In the genomic region with DNA sequence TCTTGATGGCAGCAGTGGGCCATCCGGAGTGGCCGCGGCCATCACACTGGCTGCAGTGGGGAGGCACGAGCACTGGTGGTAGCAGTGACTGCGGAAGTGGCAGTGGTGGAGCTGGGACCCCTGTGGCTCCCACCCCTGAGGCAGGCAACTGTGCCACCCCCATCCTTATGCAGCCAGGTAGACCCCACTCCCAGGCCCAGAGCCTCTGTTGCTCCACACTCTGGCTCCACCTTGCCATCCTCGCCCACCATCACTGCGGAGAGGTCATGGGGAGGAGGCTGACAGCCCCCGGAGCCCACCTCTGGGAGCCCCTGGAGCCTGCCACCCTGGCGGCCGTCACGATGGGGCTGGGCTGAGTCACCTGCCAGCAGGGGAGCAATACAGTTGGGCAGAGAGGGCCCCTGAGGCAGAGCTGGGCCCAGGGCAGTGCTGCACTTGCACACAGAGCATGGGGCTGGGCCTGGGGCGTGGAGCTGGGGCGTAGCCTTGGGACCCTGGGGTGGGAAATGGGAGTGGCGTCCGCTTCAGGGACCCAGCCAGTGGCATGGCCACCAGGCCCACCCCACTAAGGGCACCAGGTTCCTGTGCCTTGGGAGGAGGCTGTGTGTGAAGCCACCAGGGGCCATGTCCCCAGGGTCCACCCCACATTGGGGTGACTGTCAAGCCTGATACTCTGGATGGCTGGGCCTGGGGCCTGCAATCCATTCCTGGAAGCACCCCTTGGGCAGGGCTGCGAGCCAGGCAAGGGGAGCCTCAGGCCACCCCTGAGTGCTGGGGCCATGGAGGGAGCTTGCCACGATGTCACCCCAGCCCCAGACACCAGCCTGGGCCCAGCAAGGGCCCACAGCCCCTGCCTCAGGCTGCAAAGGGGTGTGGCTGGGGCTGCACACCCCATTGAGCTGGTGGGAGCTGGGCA, we compare ENCODE assay signal across 16 cellular contexts. TPM values are rescaled to one million over a fixed set of nuclear protein-coding genes. Genes with fewer than 3 reads are reported as not detected.
A peak's percentile ranks its signal among the peaks of the same experiment; 100 is the strongest.
DNase-seq lines count a peak whose midpoint lies in the region; ATAC-seq and TF ChIP-seq lines count a peak whose summit lies in the region.
"Had no signal": no experiment of that assay in that cellular context is flagged by ENCODE, and none has a peak within 500 bp of the region (broad histone marks: within the 10 kb centered on the region; RNA-seq: fewer than 3 reads in every experiment).

No MANE protein-coding gene starts in this region.

- WGBS in suprapubic skin, result 84% methylated on average over 5 of the region's 17 CpGs

- TF ChIP-seq CTCF in RWPE2 (IDR thresholded peaks at IDR 0.05; ENCODE audit: poor library complexity, severe bottlenecking) (no peak), foreskin keratinocyte (conservative IDR thresholded peaks at IDR 0.05) (no peak), suprapubic skin (IDR thresholded peaks at IDR 0.05) (no peak)

- no peak overlapping the region for H3K4me3 Mint-ChIP-seq in naive thymus-derived CD4-positive, alpha-beta T cell
- no peak overlapping the region for H3K4me3 Mint-ChIP-seq in T-helper 2 cell treated with Interferon-gamma antibody and Interleukin-4, amounts not matched to agents 5 μg/mL and 100 μg/mL, for 36 hours
- H3K4me3 Mint-ChIP-seq: H9 had no signal

- H3K4me1 ChIP-seq in RWPE2 (ENCODE audit: insufficient read depth, poor library complexity, severe bottlenecking) (no peaks in the 10 kb centered on the region), foreskin keratinocyte (no peaks in the 10 kb centered on the region), suprapubic skin (peaks cover 24% of the 10 kb centered on the region)
- H3K4me1 ChIP-seq in naive thymus-derived CD4-positive, alpha-beta T cell (ENCODE audit: control insufficient read depth in 2 of 2, insufficient read depth in 2 of 2, low read length in 2 of 2), result no peaks in the 10 kb centered on the region
- H3K4me1 ChIP-seq: SJSA1 had no signal

- TF ChIP-seq EP300 in suprapubic skin (IDR thresholded peaks at IDR 0.05), result no peak

- H3K4me3 ChIP-seq in RWPE2 (ENCODE audit: severe bottlenecking) (no peak overlapping the region), suprapubic skin (no peak overlapping the region)
- H3K4me3 ChIP-seq in naive thymus-derived CD4-positive, alpha-beta T cell (ENCODE audit: low read length), result no peak overlapping the region
- H3K4me3 ChIP-seq: K562, SJSA1 had no signal

- H3K27me3 Mint-ChIP-seq in naive thymus-derived CD4-positive, alpha-beta T cell, result peaks cover 4 to 22% (median 9%) of the 10 kb centered on the region in 5 donors
- H3K27me3 Mint-ChIP-seq in T-helper 2 cell treated with Interferon-gamma antibody and Interleukin-4, amounts not matched to agents 5 μg/mL and 100 μg/mL, for 36 hours (ENCODE audit: low read depth), result no peaks in the 10 kb centered on the region

- ATAC-seq in RWPE2 (ENCODE audit: low read depth) (no peak), foreskin keratinocyte (peak; percentile 14)
- peak; percentile 20 for ATAC-seq in naive thymus-derived CD4-positive, alpha-beta T cell
- ATAC-seq: K562 had no signal

- CTCF ChIA-PET in naive thymus-derived CD4-positive, alpha-beta T cell (lab: Charles Lee), result no interaction called here

- H3K27ac ChIP-seq in RWPE2 (ENCODE audit: poor library complexity, severe bottlenecking) (no peak overlapping the region), foreskin keratinocyte (no peak overlapping the region), suprapubic skin (no peak overlapping the region)
- no peak overlapping the region for H3K27ac ChIP-seq in naive thymus-derived CD4-positive, alpha-beta T cell (ENCODE audit: low read depth, low read length)
- H3K27ac ChIP-seq: SJSA1 had no signal

- POLR2A ChIA-PET in naive thymus-derived CD4-positive, alpha-beta T cell (lab: Charles Lee), result no interaction called here

- no peaks in the 10 kb centered on the region for H3K9me3 Mint-ChIP-seq in naive thymus-derived CD4-positive, alpha-beta T cell
- no peaks in the 10 kb centered on the region for H3K9me3 Mint-ChIP-seq in T-helper 2 cell treated with Interferon-gamma antibody and Interleukin-4, amounts not matched to agents 5 μg/mL and 100 μg/mL, for 36 hours
- H3K9me3 Mint-ChIP-seq: H9 had no signal

- H3K27me3 ChIP-seq in RWPE2 (ENCODE audit: insufficient read depth, poor library complexity, severe bottlenecking) (no peaks in the 10 kb centered on the region), foreskin keratinocyte (peaks cover 46% of the 10 kb centered on the region), suprapubic skin (no peaks in the 10 kb centered on the region)
- peaks cover 0 to 3% of the 10 kb centered on the region in 2 donors for H3K27me3 ChIP-seq in naive thymus-derived CD4-positive, alpha-beta T cell (ENCODE audit: control insufficient read depth in 2 of 2, insufficient read depth in 2 of 2, low read length in 2 of 2)
- H3K27me3 ChIP-seq: SJSA1 had no signal

- H3K36me3 ChIP-seq in RWPE2 (ENCODE audit: low read depth), result no peaks in the 10 kb centered on the region
- H3K36me3 ChIP-seq in naive thymus-derived CD4-positive, alpha-beta T cell (ENCODE audit: control insufficient read depth in 2 of 3, insufficient read depth in 3 of 3, low read length in 3 of 3), result no peaks in the 10 kb centered on the region
- no peaks in the 10 kb centered on the region for H3K36me3 ChIP-seq in suprapubic skin
- H3K36me3 ChIP-seq: SJSA1 had no signal

- H3K4me1 Mint-ChIP-seq in naive thymus-derived CD4-positive, alpha-beta T cell, result no peaks in the 10 kb centered on the region
- no peaks in the 10 kb centered on the region for H3K4me1 Mint-ChIP-seq in T-helper 2 cell treated with Interferon-gamma antibody and Interleukin-4, amounts not matched to agents 5 μg/mL and 100 μg/mL, for 36 hours (ENCODE audit: low read depth)

- no peaks in the 10 kb centered on the region for H3K9me3 ChIP-seq in RWPE2 (ENCODE audit: severe bottlenecking)
- H3K9me3 ChIP-seq in naive thymus-derived CD4-positive, alpha-beta T cell (ENCODE audit: control insufficient read depth in 2 of 3, low read length in 3 of 3), result no peaks in the 10 kb centered on the region
- no peaks in the 10 kb centered on the region for H3K9me3 ChIP-seq in suprapubic skin
- H3K9me3 ChIP-seq: Caco-2, SJSA1 had no signal

- no peak for TF ChIP-seq POLR2A in suprapubic skin (IDR thresholded peaks at IDR 0.05)

- no peaks in the 10 kb centered on the region for H3K36me3 Mint-ChIP-seq in naive thymus-derived CD4-positive, alpha-beta T cell
- no peaks in the 10 kb centered on the region for H3K36me3 Mint-ChIP-seq in T-helper 2 cell treated with Interferon-gamma antibody and Interleukin-4, amounts not matched to agents 5 μg/mL and 100 μg/mL, for 36 hours (ENCODE audit: low read depth)

- no peak overlapping the region for H3K27ac Mint-ChIP-seq in naive thymus-derived CD4-positive, alpha-beta T cell
- no peak overlapping the region for H3K27ac Mint-ChIP-seq in T-helper 2 cell treated with Interferon-gamma antibody and Interleukin-4, amounts not matched to agents 5 μg/mL and 100 μg/mL, for 36 hours

- DNase-seq in RWPE2 (ENCODE audit: low spot score) (peak; percentile 51), foreskin keratinocyte (no peak), suprapubic skin (ENCODE audit: low spot score in 2 of 2) (peak; percentile 47 to 57), NCI-H82 treated with DMSO at 0.1 percent for 48 hours (lab: John Stamatoyannopoulos, UW; ENCODE audit: unreplicated experiment) (no peak), GM19240 (ENCODE audit: insufficient read length, low spot score) (no peak)
- DNase-seq in naive thymus-derived CD4-positive, alpha-beta T cell, result no peak
- DNase-seq in T-helper 2 cell treated with Interferon-gamma antibody and Interleukin-4, amounts not matched to agents 5 μg/mL and 100 μg/mL, for 36 hours (ENCODE audit: low spot score), result no peak
- DNase-seq: DMS153, NCI-H1417, NCI-H187 treated with DMSO at 0.1 percent for 48 hours, NCI-H526 treated with DMSO at 0.1 percent for 48 hours, RPMI8226 had no signal

- intact Hi-C loops in naive thymus-derived CD4-positive, alpha-beta T cell (cut with micrococcal nuclease), result no loop called here

RNA-seq across cellular contexts. Expression of a gene that starts 7.7 kb away (rescaled TPM):
- not detected in 2 replicates for total RNA-seq in foreskin keratinocyte
- polyA plus RNA-seq in foreskin keratinocyte, result not detected in 2 replicates
- not detected for total RNA-seq in naive thymus-derived CD4-positive, alpha-beta T cell
- not detected for polyA plus RNA-seq in naive thymus-derived CD4-positive, alpha-beta T cell
- total RNA-seq in suprapubic skin, result 1 to 10 TPM in 1 of 4 donors, not detected in 3; 3.6 TPM
- polyA plus RNA-seq: K562 had no signal

RNA-seq across cellular contexts. Expression of a gene that starts 28.6 kb away (rescaled TPM):
- total RNA-seq in foreskin keratinocyte (0.85 and 3.1 TPM in 2 replicates), suprapubic skin (1 to 10 TPM; 1.1 to 3.1 (median 2.1) TPM)
- polyA plus RNA-seq in foreskin keratinocyte, result 1.7 and 2.4 TPM in 2 replicates
- not detected for total RNA-seq in naive thymus-derived CD4-positive, alpha-beta T cell
- not detected for polyA plus RNA-seq in naive thymus-derived CD4-positive, alpha-beta T cell
- total RNA-seq: K562 had no signal
- polyA plus RNA-seq: K562 had no signal

Comparison
In these comparisons a context has a peak if more than half of its experiments do, and no peak if none do; other contexts are left out.
1. DNase-seq: peak in RWPE2 (single experiment) and suprapubic skin (2 of 2); none in foreskin keratinocyte (0 of 2), naive thymus-derived CD4-positive, alpha-beta T cell (0 of 9), NCI-H82 treated with DMSO at 0.1 percent for 48 hours (single experiment), GM19240 (single experiment) and T-helper 2 cell treated with Interferon-gamma antibody and Interleukin-4, amounts not matched to agents 5 μg/mL and 100 μg/mL, for 36 hours (single experiment).